Comparison of ENCODE assay signal across 7 cellular contexts in genomic region chr16:78667675-78668074, GRCh38.
"Had no signal": no experiment of that assay in that cellular context is flagged by ENCODE, and none has a peak within 500 bp of the region (broad histone marks: within the 10 kb centered on the region; RNA-seq: fewer than 3 reads in every experiment).

No MANE protein-coding gene starts in this region.

- DNase-seq: IMR-90, KBM-7, KG1 had no signal

- FAIRE-seq: HTR-8/SVneo, K562 had no signal

- H3K4me3 Mint-ChIP-seq: IgD-negative memory B cell had no signal

- ATAC-seq: K562 had no signal

- H3K27ac ChIP-seq: HL-60 had no signal

- H3K27me3 Mint-ChIP-seq: IgD-negative memory B cell had no signal

- H3K4me3 ChIP-seq: K562 had no signal

- H3K27ac Mint-ChIP-seq: IgD-negative memory B cell had no signal
